Comparison of ENCODE assay signal across 28 cellular contexts in the genomic region with DNA sequence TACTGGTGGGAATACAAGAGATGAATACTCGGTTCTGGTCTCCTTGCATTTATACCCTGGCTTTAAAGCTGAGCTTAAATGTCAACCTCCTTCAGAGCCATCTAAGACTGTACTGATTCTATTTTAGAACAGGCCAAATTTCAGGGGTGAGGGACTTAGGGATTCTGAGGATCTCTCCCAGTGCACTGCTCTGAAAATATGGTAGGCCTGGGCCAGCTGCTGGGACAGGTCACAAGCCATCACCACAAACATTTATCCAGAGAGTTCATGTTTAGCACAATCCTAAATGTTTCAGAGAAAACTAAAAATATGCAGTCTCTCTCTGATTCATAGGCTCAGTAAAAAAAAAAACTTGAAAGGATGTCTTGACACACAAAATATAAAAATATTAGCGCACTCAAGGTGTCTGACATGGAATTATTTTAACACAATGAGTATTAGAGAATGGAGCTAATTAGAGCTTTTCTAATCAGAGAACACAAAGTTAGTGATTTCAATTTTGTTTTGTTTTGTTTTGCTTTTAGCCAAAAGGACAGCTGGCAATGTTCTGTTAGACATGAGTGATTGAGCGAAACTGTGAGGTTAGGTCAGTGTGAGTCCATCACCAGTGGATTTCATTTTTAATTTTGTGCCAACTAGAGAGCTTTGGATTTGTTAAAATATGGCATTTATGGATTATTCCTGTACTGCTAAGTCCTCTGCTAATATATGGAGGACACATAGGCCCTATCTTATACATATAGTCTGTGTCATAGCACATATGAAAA. TPM values are rescaled to one million over a fixed set of nuclear protein-coding genes. Genes with fewer than 3 reads are reported as not detected.
DNase-seq lines count a peak whose midpoint lies in the region; ATAC-seq and TF ChIP-seq lines count a peak whose summit lies in the region.
"Had no signal": no experiment of that assay in that cellular context is flagged by ENCODE, and none has a peak within 500 bp of the region (broad histone marks: within the 10 kb centered on the region; RNA-seq: fewer than 3 reads in every experiment).

No MANE protein-coding gene starts in this region.

- H3K9me3 ChIP-seq in thyroid gland, result no peaks in the 10 kb centered on the region
- H3K9me3 ChIP-seq in transverse colon, result no peaks in the 10 kb centered on the region
- H3K9me3 ChIP-seq: BE2C, Caco-2, neutrophil, tibial artery had no signal

- in situ Hi-C loops in transverse colon (cut with MboI; ENCODE audit: low pct_ligation_motif_present in 1 of 4, low pct_unique_long_range_greater_than_20kb in 1 of 4, low sequenced_read_pairs in 3 of 4), result no loop called here

- no peak overlapping the region for H3K4me3 ChIP-seq in thyroid gland (replicated peaks in 1 of 3)
- no peak overlapping the region for H3K4me3 ChIP-seq in transverse colon
- H3K4me3 ChIP-seq: SJCRH30, tibial artery had no signal

- 85 to 86% methylated on average over 3 of the region's 3 CpGs for WGBS in thyroid gland, 2 donors
- 91 to 97% methylated on average over 3 of the region's 3 CpGs for WGBS in transverse colon (ENCODE audit: low coverage in 1 of 2), 2 donors

- H3K4me3 Mint-ChIP-seq in nephron, result no peak overlapping the region
- H3K4me3 Mint-ChIP-seq: activated CD4-positive, alpha-beta T cell treated with anti-CD3 and anti-CD28 coated beads, Interleukin-2, amount 10 ng/mL, durations not matched to agents 7 days and 5 days; central memory CD8-positive, alpha-beta T cell had no signal

- H3K27ac Mint-ChIP-seq in nephron, result peak overlapping the region in 2 of 3 experiments; percentile 18 to 29
- H3K27ac Mint-ChIP-seq: activated CD4-positive, alpha-beta T cell treated with anti-CD3 and anti-CD28 coated beads, Interleukin-2, amount 10 ng/mL, durations not matched to agents 7 days and 5 days had no signal

- DNase-seq in NCI-H82 (lab: John Stamatoyannopoulos, UW), result peak; percentile 10
- DNase-seq in NCI-H82 treated with DMSO at 0.1 percent for 48 hours (lab: John Stamatoyannopoulos, UW; ENCODE audit: unreplicated experiment), result no peak
- DNase-seq in thyroid gland, result no peak
- no peak for DNase-seq in activated CD4-positive, alpha-beta T cell treated with anti-CD3 and anti-CD28 coated beads for 4 hours
- no peak for DNase-seq in transverse colon
- DNase-seq: 8988T; activated CD4-positive, alpha-beta T cell treated with anti-CD3 and anti-CD28 coated beads, Interleukin-2, amount 10 ng/mL, durations not matched to agents 7 days and 5 days; activated effector memory CD4-positive, alpha-beta T cell treated with anti-CD3 and anti-CD28 coated beads, Interleukin-2, amount 50 U/mL, for 16 hours; anterior cingulate cortex; BE2C; Caco-2; effector CD8-positive, alpha-beta T cell; KBM-7; MV-4-11; NCI-H187; NK-92 treated with Interleukin-12 subunit alpha and Interleukin-12 subunit beta, amount 100 ng/mL, for 24 hours; retina; stimulated activated CD4-positive, alpha-beta T cell treated with anti-CD3 and anti-CD28 coated beads, Interleukin-15, amount 100 ng/mL, for 24 hours; tibial artery had no signal

- TF ChIP-seq POLR2A in thyroid gland (IDR thresholded peaks at IDR 0.05), result no peak
- TF ChIP-seq POLR2A in transverse colon (IDR thresholded peaks at IDR 0.05), result no peak

- H3K36me3 Mint-ChIP-seq in nephron (ENCODE audit: low read depth), result no peaks in the 10 kb centered on the region

- no peaks in the 10 kb centered on the region for H3K27me3 Mint-ChIP-seq in nephron (ENCODE audit: low read depth)
- H3K27me3 Mint-ChIP-seq: activated CD4-positive, alpha-beta T cell treated with anti-CD3 and anti-CD28 coated beads, Interleukin-2, amount 10 ng/mL, durations not matched to agents 7 days and 5 days; central memory CD8-positive, alpha-beta T cell had no signal

- intact Hi-C loops in thyroid gland (cut with DNase I), result no loop called here
- intact Hi-C loops in transverse colon (cut with DNase I; ENCODE audit: low total_unique reads), result no loop called here

- H3K4me1 Mint-ChIP-seq in nephron, result peaks cover 35% of the 10 kb centered on the region

- H3K4me1 ChIP-seq in thyroid gland (peaks cover 47 to 61% of the 10 kb centered on the region in 2 donors), transverse colon (peaks cover 8 to 40% (median 15%) of the 10 kb centered on the region in 4 donors)
- H3K4me1 ChIP-seq: Caco-2 had no signal

- no peaks in the 10 kb centered on the region for H3K9me3 Mint-ChIP-seq in nephron
- H3K9me3 Mint-ChIP-seq: central memory CD8-positive, alpha-beta T cell had no signal

- H3K27ac ChIP-seq in cingulate gyrus (ENCODE audit: low read depth, low read length) (peak overlapping the region; percentile 73), thyroid gland (peak overlapping the region; percentile 59 to 88 (median 60)), transverse colon (peak overlapping the region in 1 of 4 donors; percentile 23)
- H3K27ac ChIP-seq: neutrophil, SJCRH30, tibial artery had no signal

- ATAC-seq in HG03095 (IDR thresholded peaks at IDR 0.05; ENCODE audit: unreplicated experiment), result no peak
- ATAC-seq: esophagus mucosa, left lobe of liver, Panc1 had no signal

- H3K36me3 ChIP-seq in thyroid gland (no peaks in the 10 kb centered on the region), transverse colon (no peaks in the 10 kb centered on the region)
- H3K36me3 ChIP-seq: BE2C, neutrophil, SJCRH30, tibial artery had no signal

- TF ChIP-seq CTCF in nephron (IDR thresholded peaks at IDR 0.05; ENCODE audit: unreplicated experiment in 3 of 3) (no peak), thyroid gland (IDR thresholded peaks at IDR 0.05) (no peak), transverse colon (IDR thresholded peaks at IDR 0.05) (no peak)

- H3K27me3 ChIP-seq in thyroid gland (no peaks in the 10 kb centered on the region), transverse colon (no peaks in the 10 kb centered on the region)
- H3K27me3 ChIP-seq: BE2C, neutrophil, SJCRH30, tibial artery had no signal

- TF ChIP-seq EP300 in transverse colon (IDR thresholded peaks at IDR 0.05; ENCODE audit: low read depth), result no peak

RNA-seq across cellular contexts. Expression of a gene that starts 38.8 kb away (rescaled TPM):
- total RNA-seq in thyroid gland, result 100 to 1,000 TPM; 132 to 189 (median 182) TPM
- total RNA-seq in transverse colon, result 10 to 100 TPM; 76.3 to 99.1 (median 83.0) TPM
